1 cellular context compared by ENCODE assay signal in genomic region chr19:13092206-13092605, GRCh38.
TF ChIP-seq lines count a peak whose summit lies in the region.

No MANE protein-coding gene starts in this region.

TF ChIP-seq in H1, 55 proteins besides CTCF, POLR2A, EP300 and RAD21:
- no peak for TF ChIP-seq SRF (IDR thresholded peaks at IDR 0.05; ENCODE audit: low read depth, low read length)
- TF ChIP-seq CTBP2 (IDR thresholded peaks at IDR 0.05; ENCODE audit: borderline replicate concordance, insufficient read depth, insufficient read length, low read length), result no peak
- no peak for TF ChIP-seq TAF1 (IDR thresholded peaks at IDR 0.05; ENCODE audit: low read depth, low read length)
- TF ChIP-seq JUND (IDR thresholded peaks at IDR 0.05; ENCODE audit: low read length), result no peak
- TF ChIP-seq POU5F1 (IDR thresholded peaks at IDR 0.05; ENCODE audit: low read depth, low read length), result no peak
- TF ChIP-seq GABPA (IDR thresholded peaks at IDR 0.05; ENCODE audit: borderline replicate concordance, insufficient read depth, low read length), result no peak
